Comparison of ENCODE assay signal across 1 cellular context in genomic region chr5:60541980-60542379, GRCh38.
TF ChIP-seq lines count a peak whose summit lies in the region.

No MANE protein-coding gene starts in this region.

TF ChIP-seq in WTC11, 78 proteins besides CTCF, POLR2A, EP300 and RAD21 (continued from another document):
- no peak for TF ChIP-seq E2F4 (CRISPR knock-in tag; IDR thresholded peaks at IDR 0.05; ENCODE audit: borderline replicate concordance, low read depth)
- TF ChIP-seq ZNF121 (CRISPR knock-in tag; IDR thresholded peaks at IDR 0.05) = no peak
- no peak for TF ChIP-seq NR3C1 (CRISPR knock-in tag; conservative IDR thresholded peaks at IDR 0.05; ENCODE audit: low read depth)
- TF ChIP-seq, protein P1, sequence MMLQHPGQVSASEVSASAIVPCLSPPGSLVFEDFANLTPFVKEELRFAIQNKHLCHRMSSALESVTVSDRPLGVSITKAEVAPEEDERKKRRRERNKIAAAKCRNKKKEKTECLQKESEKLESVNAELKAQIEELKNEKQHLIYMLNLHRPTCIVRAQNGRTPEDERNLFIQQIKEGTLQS (CRISPR knock-in tag; conservative IDR thresholded peaks at IDR 0.05) = no peak
